ENCODE assay signal across 1 cellular context in genomic region chr1:199067483-199067882, GRCh38.
TF ChIP-seq lines count a peak whose summit lies in the region.

No MANE protein-coding gene starts in this region.

TF ChIP-seq in WTC11, 78 proteins besides CTCF, POLR2A, EP300 and RAD21 (continued from another document):
- TF ChIP-seq AFF4 (CRISPR knock-in tag; IDR thresholded peaks at IDR 0.05; ENCODE audit: borderline replicate concordance) (no peak), HMGXB4 (CRISPR knock-in tag; IDR thresholded peaks at IDR 0.05) (no peak), CREM (CRISPR knock-in tag; IDR thresholded peaks at IDR 0.05) (no peak), TP53 (CRISPR knock-in tag; IDR thresholded peaks at IDR 0.05) (no peak)
TF ChIP-seq in WTC11: peak in this region for 0.
